In genomic region chr3:131537531-131537930, GRCh38 we compare ENCODE assay signal across 25 cellular contexts.
"Had no signal": no experiment of that assay in that cellular context is flagged by ENCODE, and none has a peak within 500 bp of the region (broad histone marks: within the 10 kb centered on the region; RNA-seq: fewer than 3 reads in every experiment).

No MANE protein-coding gene starts in this region.

- DNase-seq: colonic mucosa; cortex of kidney; dermis blood vessel endothelial cell; dorsolateral prefrontal cortex; effector CD4-positive, alpha-beta T cell; effector CD8-positive, alpha-beta T cell; effector memory CD4-positive, alpha-beta T cell; effector memory CD8-positive, alpha-beta T cell; endodermal cell; erythroblast; esophagus squamous epithelium; foreskin fibroblast; foreskin keratinocyte; foreskin melanocyte; gastrocnemius medialis; glutamatergic neuron; head of caudate nucleus; heart left ventricle; heart right ventricle had no signal

- FAIRE-seq: colon, endometrium, endothelial cell of umbilical vein, frontal cortex had no signal

- ATAC-seq: effector memory CD8-positive, alpha-beta T cell; esophagus mucosa; foreskin keratinocyte; gastrocnemius medialis; gastroesophageal sphincter had no signal
